In genomic region chr7:121383235-121383634, GRCh38 we compare ENCODE assay signal across 17 cellular contexts. TPM values are rescaled to one million over a fixed set of nuclear protein-coding genes. Genes with fewer than 3 reads are reported as not detected.
"Had no signal": no experiment of that assay in that cellular context is flagged by ENCODE, and none has a peak within 500 bp of the region (broad histone marks: within the 10 kb centered on the region; RNA-seq: fewer than 3 reads in every experiment).

No MANE protein-coding gene starts in this region.

- H3K9me3 ChIP-seq: gastrocnemius medialis, left lung, tibial nerve, vagina had no signal

- H3K36me3 ChIP-seq: left lung had no signal

- H3K9me3 Mint-ChIP-seq: activated CD8-positive, alpha-beta T cell treated with anti-CD3 and anti-CD28 coated beads for 36 hours; activated naive CD4-positive, alpha-beta T cell treated with anti-CD3 and anti-CD28 coated beads for 36 hours; brain; central memory CD8-positive, alpha-beta T cell had no signal

- H3K27me3 ChIP-seq: gastrocnemius medialis, left lung, tibial nerve, vagina had no signal

- H3K27me3 Mint-ChIP-seq: activated CD8-positive, alpha-beta T cell treated with anti-CD3 and anti-CD28 coated beads for 36 hours; brain; central memory CD8-positive, alpha-beta T cell had no signal

- H3K27ac ChIP-seq: epithelial cell of prostate, gastrocnemius medialis, left lung, parathyroid adenoma, vagina had no signal

- H3K4me3 ChIP-seq: gastrocnemius medialis, left lung, tibial nerve, vagina had no signal

- DNase-seq: activated CD8-positive, alpha-beta memory T cell treated with anti-CD3 and anti-CD28 coated beads, Interleukin-2, amount 50 U/mL, for 48 hours; activated CD8-positive, alpha-beta T cell treated with anti-CD3 and anti-CD28 coated beads for 36 hours; activated naive CD4-positive, alpha-beta T cell treated with anti-CD3 and anti-CD28 coated beads for 36 hours; cortex of kidney; effector memory CD4-positive, alpha-beta T cell; gastrocnemius medialis; left lung; stimulated activated CD4-positive, alpha-beta T cell treated with anti-CD3 and anti-CD28 coated beads, Interleukin-15, amount 100 ng/mL, for 24 hours; stimulated activated CD4-positive, alpha-beta T cell treated with anti-CD3 and anti-CD28 coated beads, Interleukin-4, amount 100 ng/mL, for 4 hours had no signal

- FAIRE-seq: keratinocyte had no signal

- ATAC-seq: activated CD8-positive, alpha-beta T cell treated with anti-CD3 and anti-CD28 coated beads for 36 hours; gastrocnemius medialis; left lung had no signal

- H2AFZ ChIP-seq: parathyroid adenoma had no signal

- H3K27ac Mint-ChIP-seq: activated naive CD4-positive, alpha-beta T cell treated with anti-CD3 and anti-CD28 coated beads for 36 hours had no signal

- H3K9ac ChIP-seq: parathyroid adenoma had no signal

- H3K4me1 ChIP-seq: parathyroid adenoma had no signal

- H3K4me3 Mint-ChIP-seq: activated CD8-positive, alpha-beta T cell treated with anti-CD3 and anti-CD28 coated beads for 36 hours; activated naive CD4-positive, alpha-beta T cell treated with anti-CD3 and anti-CD28 coated beads for 36 hours; brain; central memory CD8-positive, alpha-beta T cell had no signal

RNA-seq across cellular contexts. Expression of gene WNT16, which starts 54.4 kb away (rescaled TPM):
- total RNA-seq: activated CD8-positive, alpha-beta T cell treated with anti-CD3 and anti-CD28 coated beads for 36 hours; activated naive CD4-positive, alpha-beta T cell treated with anti-CD3 and anti-CD28 coated beads for 36 hours; left lung; mesenteric fat pad had no signal
- polyA plus RNA-seq: keratinocyte had no signal
